28 cellular contexts compared by ENCODE assay signal in genomic region chr3:131933665-131934064, GRCh38.
"Had no signal": no experiment of that assay in that cellular context is flagged by ENCODE, and none has a peak within 500 bp of the region (broad histone marks: within the 10 kb centered on the region; RNA-seq: fewer than 3 reads in every experiment).

No MANE protein-coding gene starts in this region.

- DNase-seq: activated B cell treated with CpG ODN at 0.5 μM for 24 hours; activated CD4-positive, alpha-beta T cell treated with anti-CD3 and anti-CD28 coated beads for 48 hours; activated CD4-positive, alpha-beta T cell treated with anti-CD3 and anti-CD28 coated beads, Interleukin-2, amount 50 U/mL, for 1 hour; activated CD4-positive, alpha-beta T cell treated with anti-CD3 and anti-CD28 coated beads, Interleukin-2, amount 50 U/mL, for 48 hours; activated CD8-positive, alpha-beta memory T cell treated with anti-CD3 and anti-CD28 coated beads for 24 hours; activated CD8-positive, alpha-beta T cell treated with anti-CD3 and anti-CD28 coated beads for 36 hours; activated effector memory CD4-positive, alpha-beta T cell treated with Interleukin-2 at 50 U/mL for 16 hours; activated gamma-delta T cell treated with Interleukin-2 at 50 U/mL for 16 hours; activated naive CD4-positive, alpha-beta T cell treated with Interleukin-2 at 50 U/mL for 16 hours; activated naive CD8-positive, alpha-beta T cell treated with anti-CD3 and anti-CD28 coated beads for 36 hours; activated naive CD8-positive, alpha-beta T cell treated with anti-CD3 and anti-CD28 coated beads, Interleukin-2, amount 50 U/mL, for 24 hours; activated T-cell treated with anti-CD3 and anti-CD28 coated beads, Interleukin-2, amount 50 U/mL, for 4 hours; brain microvascular endothelial cell; cortex of kidney; dermis blood vessel endothelial cell; effector CD4-positive, alpha-beta T cell; effector memory CD8-positive, alpha-beta T cell; erythroblast; foreskin keratinocyte; gastrocnemius medialis; glutamatergic neuron; heart left ventricle; T-helper 1 cell; T-helper 17 cell; T1000; WERI-Rb-1 had no signal

- H3K9me3 ChIP-seq: ascending aorta, esophagus muscularis mucosa, gastrocnemius medialis had no signal

- H3K36me3 ChIP-seq: ascending aorta, brain microvascular endothelial cell, esophagus muscularis mucosa, gastrocnemius medialis, heart left ventricle, WERI-Rb-1 had no signal

- H3K4me3 ChIP-seq: ascending aorta, esophagus muscularis mucosa, gastrocnemius medialis, heart left ventricle had no signal

- H3K27me3 ChIP-seq: ascending aorta, brain microvascular endothelial cell, esophagus muscularis mucosa, foreskin keratinocyte, gastrocnemius medialis, heart left ventricle had no signal

- H3K27ac ChIP-seq: ascending aorta, brain microvascular endothelial cell, esophagus muscularis mucosa, foreskin keratinocyte, gastrocnemius medialis, heart left ventricle, WERI-Rb-1 had no signal

- H3K4me1 ChIP-seq: ascending aorta, esophagus muscularis mucosa, foreskin keratinocyte, gastrocnemius medialis, heart left ventricle had no signal
